Comparison of ENCODE assay signal across 1 cellular context in genomic region chr10:71963756-71964668, GRCh38.
TF ChIP-seq lines count a peak whose summit lies in the region.

A gene with protein sequence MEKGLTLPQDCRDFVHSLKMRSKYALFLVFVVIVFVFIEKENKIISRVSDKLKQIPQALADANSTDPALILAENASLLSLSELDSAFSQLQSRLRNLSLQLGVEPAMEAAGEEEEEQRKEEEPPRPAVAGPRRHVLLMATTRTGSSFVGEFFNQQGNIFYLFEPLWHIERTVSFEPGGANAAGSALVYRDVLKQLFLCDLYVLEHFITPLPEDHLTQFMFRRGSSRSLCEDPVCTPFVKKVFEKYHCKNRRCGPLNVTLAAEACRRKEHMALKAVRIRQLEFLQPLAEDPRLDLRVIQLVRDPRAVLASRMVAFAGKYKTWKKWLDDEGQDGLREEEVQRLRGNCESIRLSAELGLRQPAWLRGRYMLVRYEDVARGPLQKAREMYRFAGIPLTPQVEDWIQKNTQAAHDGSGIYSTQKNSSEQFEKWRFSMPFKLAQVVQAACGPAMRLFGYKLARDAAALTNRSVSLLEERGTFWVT (plus strand): TSS chr10:71964395. CDS start chr10:72005843, 41,448 bp downstream.

TF ChIP-seq in HepG2, 621 proteins besides CTCF, POLR2A, EP300 and RAD21 (continued from another document and continues in another):
- no peak for TF ChIP-seq ZNF704 (CRISPR knock-in tag; IDR thresholded peaks at IDR 0.05; ENCODE audit: borderline replicate concordance)
- TF ChIP-seq ELF1 (CRISPR knock-in tag; IDR thresholded peaks at IDR 0.05) = no peak
- TF ChIP-seq ZNF550 (CRISPR knock-in tag; IDR thresholded peaks at IDR 0.05; ENCODE audit: borderline replicate concordance) = no peak
- no peak for TF ChIP-seq KDM5A (IDR thresholded peaks at IDR 0.05; ENCODE audit: borderline replicate concordance, low read length)
- no peak for TF ChIP-seq RXRA (CRISPR knock-in tag; IDR thresholded peaks at IDR 0.05)
- no peak for TF ChIP-seq ZNF839 (CRISPR knock-in tag; IDR thresholded peaks at IDR 0.05; ENCODE audit: borderline replicate concordance)
- TF ChIP-seq CREM (IDR thresholded peaks at IDR 0.05) = no peak
- TF ChIP-seq CREM (CRISPR knock-in tag; IDR thresholded peaks at IDR 0.05) = no peak
- no peak for TF ChIP-seq FUBP1 (CRISPR knock-in tag; IDR thresholded peaks at IDR 0.05; ENCODE audit: borderline replicate concordance)
- 0 out of 2 replicates have a peak, but pooled peaks have one; percentile 18 for TF ChIP-seq HDAC1 (CRISPR knock-in tag; IDR thresholded peaks at IDR 0.05)
- TF ChIP-seq KLF12 (CRISPR knock-in tag; IDR thresholded peaks at IDR 0.05; ENCODE audit: borderline replicate concordance) = no peak
- TF ChIP-seq FOXC1 (CRISPR knock-in tag; IDR thresholded peaks at IDR 0.05; ENCODE audit: borderline replicate concordance) = peak; percentile 18; the same call in 1 of the 2 replicates
- TF ChIP-seq ZNF572 (CRISPR knock-in tag; IDR thresholded peaks at IDR 0.05) = no peak
- TF ChIP-seq ZNF24 (IDR thresholded peaks at IDR 0.05) = no peak
- no peak for TF ChIP-seq SIX4 (CRISPR knock-in tag; IDR thresholded peaks at IDR 0.05)
- TF ChIP-seq, protein P1, sequence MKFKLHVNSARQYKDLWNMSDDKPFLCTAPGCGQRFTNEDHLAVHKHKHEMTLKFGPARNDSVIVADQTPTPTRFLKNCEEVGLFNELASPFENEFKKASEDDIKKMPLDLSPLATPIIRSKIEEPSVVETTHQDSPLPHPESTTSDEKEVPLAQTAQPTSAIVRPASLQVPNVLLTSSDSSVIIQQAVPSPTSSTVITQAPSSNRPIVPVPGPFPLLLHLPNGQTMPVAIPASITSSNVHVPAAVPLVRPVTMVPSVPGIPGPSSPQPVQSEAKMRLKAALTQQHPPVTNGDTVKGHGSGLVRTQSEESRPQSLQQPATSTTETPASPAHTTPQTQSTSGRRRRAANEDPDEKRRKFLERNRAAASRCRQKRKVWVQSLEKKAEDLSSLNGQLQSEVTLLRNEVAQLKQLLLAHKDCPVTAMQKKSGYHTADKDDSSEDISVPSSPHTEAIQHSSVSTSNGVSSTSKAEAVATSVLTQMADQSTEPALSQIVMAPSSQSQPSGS (CRISPR knock-in tag; IDR thresholded peaks at IDR 0.05) = no peak
- no peak for TF ChIP-seq IKZF1 (IDR thresholded peaks at IDR 0.05)
- TF ChIP-seq MAFF (IDR thresholded peaks at IDR 0.05; ENCODE audit: low read depth, low read length) = no peak
- peak; percentile 25; the same call in 1 of the 2 replicates for TF ChIP-seq SP5 (CRISPR knock-in tag; IDR thresholded peaks at IDR 0.05; ENCODE audit: borderline replicate concordance, low read depth)
- TF ChIP-seq, protein P2, sequence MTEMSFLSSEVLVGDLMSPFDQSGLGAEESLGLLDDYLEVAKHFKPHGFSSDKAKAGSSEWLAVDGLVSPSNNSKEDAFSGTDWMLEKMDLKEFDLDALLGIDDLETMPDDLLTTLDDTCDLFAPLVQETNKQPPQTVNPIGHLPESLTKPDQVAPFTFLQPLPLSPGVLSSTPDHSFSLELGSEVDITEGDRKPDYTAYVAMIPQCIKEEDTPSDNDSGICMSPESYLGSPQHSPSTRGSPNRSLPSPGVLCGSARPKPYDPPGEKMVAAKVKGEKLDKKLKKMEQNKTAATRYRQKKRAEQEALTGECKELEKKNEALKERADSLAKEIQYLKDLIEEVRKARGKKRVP (CRISPR knock-in tag; IDR thresholded peaks at IDR 0.05) = 0 out of 4 replicates have a peak, but pooled peaks of 1 of the 2 experiments have one; percentile 51
- no peak for TF ChIP-seq IRF9 (CRISPR knock-in tag; IDR thresholded peaks at IDR 0.05; ENCODE audit: borderline replicate concordance)
- TF ChIP-seq, protein P3, sequence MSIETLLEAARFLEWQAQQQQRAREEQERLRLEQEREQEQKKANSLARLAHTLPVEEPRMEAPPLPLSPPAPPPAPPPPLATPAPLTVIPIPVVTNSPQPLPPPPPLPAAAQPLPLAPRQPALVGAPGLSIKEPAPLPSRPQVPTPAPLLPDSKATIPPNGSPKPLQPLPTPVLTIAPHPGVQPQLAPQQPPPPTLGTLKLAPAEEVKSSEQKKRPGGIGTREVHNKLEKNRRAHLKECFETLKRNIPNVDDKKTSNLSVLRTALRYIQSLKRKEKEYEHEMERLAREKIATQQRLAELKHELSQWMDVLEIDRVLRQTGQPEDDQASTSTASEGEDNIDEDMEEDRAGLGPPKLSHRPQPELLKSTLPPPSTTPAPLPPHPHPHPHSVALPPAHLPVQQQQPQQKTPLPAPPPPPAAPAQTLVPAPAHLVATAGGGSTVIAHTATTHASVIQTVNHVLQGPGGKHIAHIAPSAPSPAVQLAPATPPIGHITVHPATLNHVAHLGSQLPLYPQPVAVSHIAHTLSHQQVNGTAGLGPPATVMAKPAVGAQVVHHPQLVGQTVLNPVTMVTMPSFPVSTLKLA (IDR thresholded peaks at IDR 0.05) = no peak
- TF ChIP-seq ZNF337 (CRISPR knock-in tag; IDR thresholded peaks at IDR 0.05; ENCODE audit: borderline replicate concordance, low read depth) = no peak
- 0 out of 2 replicates have a peak, but pooled peaks have one; percentile 5 for TF ChIP-seq POGZ (CRISPR knock-in tag; IDR thresholded peaks at IDR 0.05)
- no peak for TF ChIP-seq BRF2 (CRISPR knock-in tag; IDR thresholded peaks at IDR 0.05)
- 0 out of 2 replicates have a peak, but pooled peaks have one; percentile 6 for TF ChIP-seq ATF7-NPFF (CRISPR knock-in tag; IDR thresholded peaks at IDR 0.05; ENCODE audit: low read depth)
- no peak for TF ChIP-seq NFE2L1 (CRISPR knock-in tag; IDR thresholded peaks at IDR 0.05; ENCODE audit: borderline replicate concordance)
- no peak for TF ChIP-seq ZNF891 (CRISPR knock-in tag; IDR thresholded peaks at IDR 0.05)
- TF ChIP-seq ZSCAN12 (CRISPR knock-in tag; IDR thresholded peaks at IDR 0.05) = no peak
- TF ChIP-seq, protein P4, sequence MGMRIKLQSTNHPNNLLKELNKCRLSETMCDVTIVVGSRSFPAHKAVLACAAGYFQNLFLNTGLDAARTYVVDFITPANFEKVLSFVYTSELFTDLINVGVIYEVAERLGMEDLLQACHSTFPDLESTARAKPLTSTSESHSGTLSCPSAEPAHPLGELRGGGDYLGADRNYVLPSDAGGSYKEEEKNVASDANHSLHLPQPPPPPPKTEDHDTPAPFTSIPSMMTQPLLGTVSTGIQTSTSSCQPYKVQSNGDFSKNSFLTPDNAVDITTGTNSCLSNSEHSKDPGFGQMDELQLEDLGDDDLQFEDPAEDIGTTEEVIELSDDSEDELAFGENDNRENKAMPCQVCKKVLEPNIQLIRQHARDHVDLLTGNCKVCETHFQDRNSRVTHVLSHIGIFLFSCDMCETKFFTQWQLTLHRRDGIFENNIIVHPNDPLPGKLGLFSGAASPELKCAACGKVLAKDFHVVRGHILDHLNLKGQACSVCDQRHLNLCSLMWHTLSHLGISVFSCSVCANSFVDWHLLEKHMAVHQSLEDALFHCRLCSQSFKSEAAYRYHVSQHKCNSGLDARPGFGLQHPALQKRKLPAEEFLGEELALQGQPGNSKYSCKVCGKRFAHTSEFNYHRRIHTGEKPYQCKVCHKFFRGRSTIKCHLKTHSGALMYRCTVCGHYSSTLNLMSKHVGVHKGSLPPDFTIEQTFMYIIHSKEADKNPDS (CRISPR knock-in tag; IDR thresholded peaks at IDR 0.05) = no peak
- TF ChIP-seq CSRNP2 (CRISPR knock-in tag; conservative IDR thresholded peaks at IDR 0.05; ENCODE audit: low read depth) = no peak
- TF ChIP-seq GATAD1 (CRISPR knock-in tag; IDR thresholded peaks at IDR 0.05) = no peak
- peak; percentile 16; the same call in 1 of the 2 replicates for TF ChIP-seq MXD3 (CRISPR knock-in tag; IDR thresholded peaks at IDR 0.05)
- TF ChIP-seq, protein P5, sequence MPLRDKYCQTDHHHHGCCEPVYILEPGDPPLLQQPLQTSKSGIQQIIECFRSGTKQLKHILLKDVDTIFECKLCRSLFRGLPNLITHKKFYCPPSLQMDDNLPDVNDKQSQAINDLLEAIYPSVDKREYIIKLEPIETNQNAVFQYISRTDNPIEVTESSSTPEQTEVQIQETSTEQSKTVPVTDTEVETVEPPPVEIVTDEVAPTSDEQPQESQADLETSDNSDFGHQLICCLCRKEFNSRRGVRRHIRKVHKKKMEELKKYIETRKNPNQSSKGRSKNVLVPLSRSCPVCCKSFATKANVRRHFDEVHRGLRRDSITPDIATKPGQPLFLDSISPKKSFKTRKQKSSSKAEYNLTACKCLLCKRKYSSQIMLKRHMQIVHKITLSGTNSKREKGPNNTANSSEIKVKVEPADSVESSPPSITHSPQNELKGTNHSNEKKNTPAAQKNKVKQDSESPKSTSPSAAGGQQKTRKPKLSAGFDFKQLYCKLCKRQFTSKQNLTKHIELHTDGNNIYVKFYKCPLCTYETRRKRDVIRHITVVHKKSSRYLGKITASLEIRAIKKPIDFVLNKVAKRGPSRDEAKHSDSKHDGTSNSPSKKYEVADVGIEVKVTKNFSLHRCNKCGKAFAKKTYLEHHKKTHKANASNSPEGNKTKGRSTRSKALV (CRISPR knock-in tag; IDR thresholded peaks at IDR 0.05) = no peak; the same call in 1 of the 2 replicates
- TF ChIP-seq ZNF263 (CRISPR knock-in tag; IDR thresholded peaks at IDR 0.05) = peak; percentile 84
- TF ChIP-seq ZNF883 (CRISPR knock-in tag; IDR thresholded peaks at IDR 0.05; ENCODE audit: not compliant biosample characterization) = peak; percentile 30
- TF ChIP-seq ZNF121 (CRISPR knock-in tag; IDR thresholded peaks at IDR 0.05) = no peak
- TF ChIP-seq ZFP36L1 (CRISPR knock-in tag; IDR thresholded peaks at IDR 0.05) = 0 out of 2 replicates have a peak, but pooled peaks have one; percentile 50
- no peak for TF ChIP-seq IKZF4 (CRISPR knock-in tag; IDR thresholded peaks at IDR 0.05; ENCODE audit: borderline replicate concordance, low read depth, not compliant biosample characterization)
- no peak for TF ChIP-seq ZNF484 (CRISPR knock-in tag; IDR thresholded peaks at IDR 0.05; ENCODE audit: borderline replicate concordance, low read depth)
- TF ChIP-seq ZSCAN20 (CRISPR knock-in tag; IDR thresholded peaks at IDR 0.05; ENCODE audit: borderline replicate concordance) = no peak
- TF ChIP-seq ZNF10 (CRISPR knock-in tag; IDR thresholded peaks at IDR 0.05; ENCODE audit: borderline replicate concordance, low read depth) = no peak
- no peak for TF ChIP-seq ZNF205 (CRISPR knock-in tag; IDR thresholded peaks at IDR 0.05)
- TF ChIP-seq ZNF775 (CRISPR knock-in tag; IDR thresholded peaks at IDR 0.05; ENCODE audit: borderline replicate concordance) = no peak
- TF ChIP-seq SATB2 (CRISPR knock-in tag; IDR thresholded peaks at IDR 0.05) = no peak
- TF ChIP-seq SRSF9 (IDR thresholded peaks at IDR 0.05; ENCODE audit: borderline replicate concordance, insufficient read depth, low read depth, low read length, poor library complexity, severe bottlenecking) = no peak
- no peak for TF ChIP-seq RBM22 (optimal IDR thresholded peaks at IDR 0.05; ENCODE audit: low read length)
